ENCODE assay signal across 1 cellular context in the genomic region with DNA sequence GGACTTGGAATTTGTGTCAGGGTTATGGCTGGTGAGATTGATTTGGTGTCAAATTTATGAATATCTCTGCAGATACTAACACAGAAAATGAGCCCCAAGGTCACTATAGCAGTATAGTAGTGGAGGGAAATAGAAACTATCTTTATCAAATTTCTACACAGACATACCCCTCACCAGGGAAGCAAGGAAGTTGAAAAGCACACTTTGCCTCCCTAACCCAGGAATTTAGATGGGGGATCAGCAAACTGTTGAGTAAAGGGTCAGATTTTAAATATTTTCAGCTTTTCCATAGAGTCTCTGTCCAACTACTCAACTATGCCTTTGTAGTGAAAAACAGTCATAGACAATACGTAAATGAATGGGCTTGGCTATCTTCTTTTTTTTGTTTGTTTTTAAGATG.
TF ChIP-seq lines count a peak whose summit lies in the region.

No MANE protein-coding gene starts in this region.

TF ChIP-seq in K562, 482 proteins besides CTCF, POLR2A, EP300 and RAD21 (continued from another document):
- TF ChIP-seq RREB1 (CRISPR knock-in tag; IDR thresholded peaks at IDR 0.05) (no peak), MED1 (CRISPR knock-in tag; IDR thresholded peaks at IDR 0.05; ENCODE audit: borderline replicate concordance) (0 out of 2 replicates have a peak, but pooled peaks have one; percentile 43)
- TF ChIP-seq, protein P1, sequence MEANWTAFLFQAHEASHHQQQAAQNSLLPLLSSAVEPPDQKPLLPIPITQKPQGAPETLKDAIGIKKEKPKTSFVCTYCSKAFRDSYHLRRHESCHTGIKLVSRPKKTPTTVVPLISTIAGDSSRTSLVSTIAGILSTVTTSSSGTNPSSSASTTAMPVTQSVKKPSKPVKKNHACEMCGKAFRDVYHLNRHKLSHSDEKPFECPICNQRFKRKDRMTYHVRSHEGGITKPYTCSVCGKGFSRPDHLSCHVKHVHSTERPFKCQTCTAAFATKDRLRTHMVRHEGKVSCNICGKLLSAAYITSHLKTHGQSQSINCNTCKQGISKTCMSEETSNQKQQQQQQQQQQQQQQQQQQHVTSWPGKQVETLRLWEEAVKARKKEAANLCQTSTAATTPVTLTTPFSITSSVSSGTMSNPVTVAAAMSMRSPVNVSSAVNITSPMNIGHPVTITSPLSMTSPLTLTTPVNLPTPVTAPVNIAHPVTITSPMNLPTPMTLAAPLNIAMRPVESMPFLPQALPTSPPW (CRISPR knock-in tag; IDR thresholded peaks at IDR 0.05) = no peak
- TF ChIP-seq, protein P2, sequence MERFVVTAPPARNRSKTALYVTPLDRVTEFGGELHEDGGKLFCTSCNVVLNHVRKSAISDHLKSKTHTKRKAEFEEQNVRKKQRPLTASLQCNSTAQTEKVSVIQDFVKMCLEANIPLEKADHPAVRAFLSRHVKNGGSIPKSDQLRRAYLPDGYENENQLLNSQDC (CRISPR knock-in tag; IDR thresholded peaks at IDR 0.05) = peak; percentile 76; the same call in 1 of the 2 replicates
